Comparison of ENCODE assay signal across 29 cellular contexts in genomic region chr10:117152668-117153067, GRCh38. TPM values are rescaled to one million over a fixed set of nuclear protein-coding genes. Genes with fewer than 3 reads are reported as not detected.
"Had no signal": no experiment of that assay in that cellular context is flagged by ENCODE, and none has a peak within 500 bp of the region (broad histone marks: within the 10 kb centered on the region; RNA-seq: fewer than 3 reads in every experiment).

No MANE protein-coding gene starts in this region.

- H3K36me3 ChIP-seq: breast epithelium, MG63 had no signal

- ATAC-seq: activated CD8-positive, alpha-beta memory T cell treated with anti-CD3 and anti-CD28 coated beads, Interleukin-2, amount 10 ng/mL, durations not matched to agents 7 days and 5 days had no signal

- H3K27ac ChIP-seq: breast epithelium, KMS-11 had no signal

- H3K4me1 ChIP-seq: breast epithelium had no signal

- H3K27ac Mint-ChIP-seq: activated CD4-positive, alpha-beta T cell treated with anti-CD3 and anti-CD28 coated beads, Interleukin-2, amount 10 ng/mL, durations not matched to agents 24 days and 14 days; activated CD8-positive, alpha-beta memory T cell treated with anti-CD3 and anti-CD28 coated beads, Interleukin-2, amount 10 ng/mL, durations not matched to agents 7 days and 5 days; activated naive CD4-positive, alpha-beta T cell treated with anti-CD3 and anti-CD28 coated beads, Interleukin-2, amount 50 U/mL, for 24 hours; activated T-cell treated with anti-CD3 and anti-CD28 coated beads, Interleukin-2, amount 50 U/mL, for 24 hours; activated T-helper 1 cell treated with anti-CD3 and anti-CD28 coated beads, Interleukin-12 subunit alpha, Interleukin-12 subunit beta, Interleukin-2, Interleukin-4 antibody, amounts not matched to agents 30 ng/mL and 10 ng/mL and 1 ng/mL, durations not matched to agents 14 hours and 24 hours and 36 hours; T-helper 1 cell treated with Interleukin-12 subunit alpha and Interleukin-12 subunit beta and Interleukin-4 antibody, amounts not matched to agents 30 μg/mL and 1 μg/mL, for 36 hours had no signal

- H3K4me3 ChIP-seq: breast epithelium, MG63 had no signal

- H3K4me1 Mint-ChIP-seq: activated CD4-positive, alpha-beta T cell treated with anti-CD3 and anti-CD28 coated beads, Interleukin-2, amount 10 ng/mL, durations not matched to agents 24 days and 14 days; activated CD8-positive, alpha-beta memory T cell treated with anti-CD3 and anti-CD28 coated beads, Interleukin-2, amount 10 ng/mL, durations not matched to agents 7 days and 5 days; activated naive CD4-positive, alpha-beta T cell treated with anti-CD3 and anti-CD28 coated beads, Interleukin-2, amount 50 U/mL, for 24 hours had no signal

- DNase-seq: activated CD4-positive, alpha-beta T cell treated with anti-CD3 and anti-CD28 coated beads, Interleukin-2, amount 10 ng/mL, durations not matched to agents 24 days and 14 days; activated CD4-positive, alpha-beta T cell treated with anti-CD3 and anti-CD28 coated beads, Interleukin-2, amount 50 U/mL, for 48 hours; activated CD4-positive, CD25-positive, alpha-beta regulatory T cell treated with anti-CD3 and anti-CD28 coated beads, Interleukin-2, amount 50 U/mL, for 72 hours; activated CD8-positive, alpha-beta memory T cell treated with anti-CD3 and anti-CD28 coated beads, Interleukin-2, amount 10 ng/mL, durations not matched to agents 7 days and 5 days; activated effector memory CD4-positive, alpha-beta T cell treated with Interleukin-2 at 50 U/mL for 16 hours; activated naive CD4-positive, alpha-beta T cell; activated T-cell treated with anti-CD3 and anti-CD28 coated beads, Interleukin-2, amount 50 U/mL, for 24 hours; aorta; caudate nucleus; MG63; MV-4-11; NCI-H1105; NCI-H1436 treated with DMSO at 0.1 percent for 48 hours; NCI-H187 treated with DMSO at 0.1 percent for 48 hours; NCI-H2081 treated with DMSO at 0.1 percent for 48 hours; NCI-H2171; NCI-H2227 treated with DMSO at 0.1 percent for 48 hours; NCI-H526 treated with DMSO at 0.1 percent for 48 hours; NCI-H82; SHP77 had no signal

- H3K9ac ChIP-seq: KMS-11 had no signal

- H3K9me3 Mint-ChIP-seq: activated CD4-positive, alpha-beta T cell treated with anti-CD3 and anti-CD28 coated beads, Interleukin-2, amount 10 ng/mL, durations not matched to agents 24 days and 14 days; activated naive CD4-positive, alpha-beta T cell treated with anti-CD3 and anti-CD28 coated beads, Interleukin-2, amount 50 U/mL, for 24 hours; activated T-cell treated with anti-CD3 and anti-CD28 coated beads, Interleukin-2, amount 50 U/mL, for 24 hours; activated T-helper 1 cell treated with anti-CD3 and anti-CD28 coated beads, Interleukin-12 subunit alpha, Interleukin-12 subunit beta, Interleukin-2, Interleukin-4 antibody, amounts not matched to agents 30 ng/mL and 10 ng/mL and 1 ng/mL, durations not matched to agents 14 hours and 24 hours and 36 hours; T-helper 1 cell treated with Interleukin-12 subunit alpha and Interleukin-12 subunit beta and Interleukin-4 antibody, amounts not matched to agents 30 μg/mL and 1 μg/mL, for 36 hours had no signal

- H3K4me3 Mint-ChIP-seq: activated CD4-positive, alpha-beta T cell treated with anti-CD3 and anti-CD28 coated beads, Interleukin-2, amount 10 ng/mL, durations not matched to agents 24 days and 14 days; activated CD8-positive, alpha-beta memory T cell treated with anti-CD3 and anti-CD28 coated beads, Interleukin-2, amount 10 ng/mL, durations not matched to agents 7 days and 5 days; activated naive CD4-positive, alpha-beta T cell treated with anti-CD3 and anti-CD28 coated beads, Interleukin-2, amount 50 U/mL, for 24 hours; activated T-cell treated with anti-CD3 and anti-CD28 coated beads, Interleukin-2, amount 50 U/mL, for 24 hours; activated T-helper 1 cell treated with anti-CD3 and anti-CD28 coated beads, Interleukin-12 subunit alpha, Interleukin-12 subunit beta, Interleukin-2, Interleukin-4 antibody, amounts not matched to agents 30 ng/mL and 10 ng/mL and 1 ng/mL, durations not matched to agents 14 hours and 24 hours and 36 hours; T-helper 1 cell treated with Interleukin-12 subunit alpha and Interleukin-12 subunit beta and Interleukin-4 antibody, amounts not matched to agents 30 μg/mL and 1 μg/mL, for 36 hours had no signal

- FAIRE-seq: RCC 7860 had no signal

- H3K4me2 ChIP-seq: KMS-11 had no signal

- H3K9me3 ChIP-seq: breast epithelium, MG63 had no signal

- H3K27me3 ChIP-seq: MG63 had no signal

RNA-seq across cellular contexts. Expression of gene VAX1, which starts 14.6 kb away (rescaled TPM):
- total RNA-seq: activated CD4-positive, alpha-beta T cell treated with anti-CD3 and anti-CD28 coated beads, Interleukin-2, amount 10 ng/mL, durations not matched to agents 24 days and 14 days; activated CD8-positive, alpha-beta memory T cell treated with anti-CD3 and anti-CD28 coated beads, Interleukin-2, amount 10 ng/mL, durations not matched to agents 7 days and 5 days; activated T-helper 1 cell treated with anti-CD3 and anti-CD28 coated beads, Interleukin-12 subunit alpha, Interleukin-12 subunit beta, Interleukin-2, Interleukin-4 antibody, amounts not matched to agents 30 ng/mL and 10 ng/mL and 1 ng/mL, durations not matched to agents 14 hours and 24 hours and 36 hours; aorta; breast epithelium; cerebellum had no signal
- polyA plus RNA-seq: aorta had no signal

RNA-seq across cellular contexts. Expression of gene KCNK18, which starts 44.6 kb away (rescaled TPM):
- total RNA-seq: activated CD4-positive, alpha-beta T cell treated with anti-CD3 and anti-CD28 coated beads, Interleukin-2, amount 10 ng/mL, durations not matched to agents 24 days and 14 days; activated CD8-positive, alpha-beta memory T cell treated with anti-CD3 and anti-CD28 coated beads, Interleukin-2, amount 10 ng/mL, durations not matched to agents 7 days and 5 days; activated T-helper 1 cell treated with anti-CD3 and anti-CD28 coated beads, Interleukin-12 subunit alpha, Interleukin-12 subunit beta, Interleukin-2, Interleukin-4 antibody, amounts not matched to agents 30 ng/mL and 10 ng/mL and 1 ng/mL, durations not matched to agents 14 hours and 24 hours and 36 hours; aorta; breast epithelium; cerebellum; NCI-H460; SK-MEL-5 had no signal
- polyA plus RNA-seq: aorta had no signal
